In the genomic region with DNA sequence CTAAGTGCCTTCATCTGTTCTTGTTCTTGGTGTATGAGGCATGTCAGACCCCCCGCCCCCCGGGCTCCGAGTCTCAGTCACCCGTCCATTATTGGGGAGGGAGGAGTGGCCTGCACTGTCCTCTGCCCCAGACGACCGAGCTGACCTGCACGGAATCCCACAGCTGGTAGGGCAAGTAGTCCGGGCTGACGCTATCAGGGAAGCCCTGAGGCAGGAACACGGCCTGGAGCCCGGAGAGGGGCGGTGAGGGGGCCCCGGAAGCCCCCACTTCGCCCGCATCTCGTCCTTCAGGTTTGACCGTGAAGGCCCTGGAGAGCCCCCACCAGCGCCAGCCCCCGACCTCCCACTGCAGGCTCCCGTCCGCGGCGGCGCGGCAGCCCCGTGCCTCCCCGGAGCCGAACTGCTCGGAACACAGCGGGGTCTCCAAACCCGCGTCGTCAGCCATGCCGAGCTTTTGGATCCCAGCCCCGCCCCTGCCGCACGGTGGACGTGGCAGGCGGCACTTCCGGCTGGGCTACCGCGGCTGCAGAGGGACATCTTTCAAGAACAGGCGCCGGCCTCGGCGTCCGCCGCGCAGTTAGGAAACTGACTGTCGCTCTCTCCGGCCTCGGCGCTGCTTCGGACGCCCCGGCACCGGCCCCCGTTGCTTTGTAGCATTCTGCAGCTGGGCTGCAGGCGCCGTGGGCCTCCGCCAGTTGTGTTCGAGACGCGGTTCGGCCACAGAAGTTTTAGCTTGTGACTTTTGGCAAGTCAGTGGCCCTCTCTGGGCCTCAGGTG, we compare ENCODE assay signal across 1 cellular context.
TF ChIP-seq lines count a peak whose summit lies in the region.

A gene (minus strand): TSS at position 463 of the 777 bp plus-strand sequence. CDS start 18 bp downstream, at position 445.

TF ChIP-seq in WTC11, 78 proteins besides CTCF, POLR2A, EP300 and RAD21 (continued from another document):
- TF ChIP-seq, protein P1, sequence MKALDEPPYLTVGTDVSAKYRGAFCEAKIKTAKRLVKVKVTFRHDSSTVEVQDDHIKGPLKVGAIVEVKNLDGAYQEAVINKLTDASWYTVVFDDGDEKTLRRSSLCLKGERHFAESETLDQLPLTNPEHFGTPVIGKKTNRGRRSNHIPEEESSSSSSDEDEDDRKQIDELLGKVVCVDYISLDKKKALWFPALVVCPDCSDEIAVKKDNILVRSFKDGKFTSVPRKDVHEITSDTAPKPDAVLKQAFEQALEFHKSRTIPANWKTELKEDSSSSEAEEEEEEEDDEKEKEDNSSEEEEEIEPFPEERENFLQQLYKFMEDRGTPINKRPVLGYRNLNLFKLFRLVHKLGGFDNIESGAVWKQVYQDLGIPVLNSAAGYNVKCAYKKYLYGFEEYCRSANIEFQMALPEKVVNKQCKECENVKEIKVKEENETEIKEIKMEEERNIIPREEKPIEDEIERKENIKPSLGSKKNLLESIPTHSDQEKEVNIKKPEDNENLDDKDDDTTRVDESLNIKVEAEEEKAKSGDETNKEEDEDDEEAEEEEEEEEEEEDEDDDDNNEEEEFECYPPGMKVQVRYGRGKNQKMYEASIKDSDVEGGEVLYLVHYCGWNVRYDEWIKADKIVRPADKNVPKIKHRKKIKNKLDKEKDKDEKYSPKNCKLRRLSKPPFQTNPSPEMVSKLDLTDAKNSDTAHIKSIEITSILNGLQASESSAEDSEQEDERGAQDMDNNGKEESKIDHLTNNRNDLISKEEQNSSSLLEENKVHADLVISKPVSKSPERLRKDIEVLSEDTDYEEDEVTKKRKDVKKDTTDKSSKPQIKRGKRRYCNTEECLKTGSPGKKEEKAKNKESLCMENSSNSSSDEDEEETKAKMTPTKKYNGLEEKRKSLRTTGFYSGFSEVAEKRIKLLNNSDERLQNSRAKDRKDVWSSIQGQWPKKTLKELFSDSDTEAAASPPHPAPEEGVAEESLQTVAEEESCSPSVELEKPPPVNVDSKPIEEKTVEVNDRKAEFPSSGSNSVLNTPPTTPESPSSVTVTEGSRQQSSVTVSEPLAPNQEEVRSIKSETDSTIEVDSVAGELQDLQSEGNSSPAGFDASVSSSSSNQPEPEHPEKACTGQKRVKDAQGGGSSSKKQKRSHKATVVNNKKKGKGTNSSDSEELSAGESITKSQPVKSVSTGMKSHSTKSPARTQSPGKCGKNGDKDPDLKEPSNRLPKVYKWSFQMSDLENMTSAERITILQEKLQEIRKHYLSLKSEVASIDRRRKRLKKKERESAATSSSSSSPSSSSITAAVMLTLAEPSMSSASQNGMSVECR (CRISPR knock-in tag; IDR thresholded peaks at IDR 0.05; ENCODE audit: borderline replicate concordance) = peak; percentile 78; the same call in 1 of the 2 replicates
- 0 out of 2 replicates have a peak, but pooled peaks have one; percentile 64 for TF ChIP-seq KAT7 (CRISPR knock-in tag; IDR thresholded peaks at IDR 0.05; ENCODE audit: borderline replicate concordance)
- no peak for TF ChIP-seq MXD4 (CRISPR knock-in tag; IDR thresholded peaks at IDR 0.05; ENCODE audit: borderline replicate concordance)
- TF ChIP-seq HMGA2 (CRISPR knock-in tag; IDR thresholded peaks at IDR 0.05) = no peak
